13 cellular contexts compared by ENCODE assay signal in the genomic region with DNA sequence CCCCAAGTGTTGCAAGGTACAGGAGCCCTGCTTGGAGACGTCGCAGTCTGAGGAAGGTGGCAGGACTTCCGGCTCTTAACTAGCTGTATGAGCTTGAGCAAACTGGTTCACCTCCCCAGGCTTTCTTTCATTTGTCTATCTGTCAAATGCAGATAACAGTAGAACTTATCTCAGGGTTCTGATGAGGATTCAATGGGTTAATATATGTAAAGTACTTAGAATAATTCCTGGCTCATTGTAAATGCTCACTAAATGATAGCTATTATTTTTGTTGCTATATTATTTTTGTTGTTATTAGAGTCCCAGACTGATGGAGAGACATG.
DNase-seq lines count a peak whose midpoint lies in the region; ATAC-seq and TF ChIP-seq lines count a peak whose summit lies in the region.
"Had no signal": no experiment of that assay in that cellular context is flagged by ENCODE, and none has a peak within 500 bp of the region (broad histone marks: within the 10 kb centered on the region; RNA-seq: fewer than 3 reads in every experiment).

No MANE protein-coding gene starts in this region.

- DNase-seq in HFFc6 = no peak
- DNase-seq in stomach = no peak
- no peak for DNase-seq in T-helper 1 cell
- DNase-seq: activated CD4-positive, alpha-beta T cell treated with anti-CD3 and anti-CD28 coated beads for 36 hours; DMS79; SW 1271 had no signal

- H3K27ac ChIP-seq in cingulate gyrus (ENCODE audit: low read depth, low read length) (peak overlapping the region; percentile 99), mucosa of rectum (ENCODE audit: low read depth in 2 of 2, low read length in 2 of 2) (peak overlapping the region; percentile 73 to 77), stomach (peak overlapping the region; percentile 67 to 88 (median 80))
- H3K27ac ChIP-seq: HL-60 had no signal

- H3K36me3 ChIP-seq in mucosa of rectum (ENCODE audit: control insufficient read depth in 2 of 2, insufficient read depth in 2 of 2, low read length in 2 of 2) = peaks cover 0 to 3% of the 10 kb centered on the region in 2 donors
- peaks cover 0 to 17% (median 2%) of the 10 kb centered on the region in 4 donors for H3K36me3 ChIP-seq in stomach

- peak overlapping the region; percentile 61 for H3K4me3 Mint-ChIP-seq in HFFc6
- H3K4me3 Mint-ChIP-seq: activated CD4-positive, alpha-beta T cell treated with anti-CD3 and anti-CD28 coated beads for 36 hours; activated T-helper 1 cell treated with anti-CD3 and anti-CD28 coated beads, Interleukin-12 subunit alpha, Interleukin-12 subunit beta, Interleukin-2, Interleukin-4 antibody, amounts not matched to agents 30 ng/mL and 10 ng/mL and 1 ng/mL, durations not matched to agents 14 hours and 24 hours and 36 hours had no signal

- no peak for TF ChIP-seq EP300 in stomach (IDR thresholded peaks at IDR 0.05)

- H3K9me3 Mint-ChIP-seq in HFFc6 = no peaks in the 10 kb centered on the region
- H3K9me3 Mint-ChIP-seq: activated T-helper 1 cell treated with anti-CD3 and anti-CD28 coated beads, Interleukin-12 subunit alpha, Interleukin-12 subunit beta, Interleukin-2, Interleukin-4 antibody, amounts not matched to agents 30 ng/mL and 10 ng/mL and 1 ng/mL, durations not matched to agents 14 hours and 24 hours and 36 hours had no signal

- H3K4me3 ChIP-seq in mucosa of rectum (ENCODE audit: low read length in 2 of 2) = no peak overlapping the region
- no peak overlapping the region for H3K4me3 ChIP-seq in stomach

- H3K27me3 Mint-ChIP-seq in HFFc6 (ENCODE audit: insufficient read depth) = peaks cover 10% of the 10 kb centered on the region

- H3K27ac Mint-ChIP-seq in HFFc6 = peak overlapping the region; percentile 98
- H3K27ac Mint-ChIP-seq: activated CD4-positive, alpha-beta T cell treated with anti-CD3 and anti-CD28 coated beads for 36 hours; activated T-helper 1 cell treated with anti-CD3 and anti-CD28 coated beads, Interleukin-12 subunit alpha, Interleukin-12 subunit beta, Interleukin-2, Interleukin-4 antibody, amounts not matched to agents 30 ng/mL and 10 ng/mL and 1 ng/mL, durations not matched to agents 14 hours and 24 hours and 36 hours had no signal

- H3K36me3 Mint-ChIP-seq in HFFc6 (ENCODE audit: low read depth) = peaks cover 36% of the 10 kb centered on the region

- H3K4me1 ChIP-seq in mucosa of rectum (ENCODE audit: control insufficient read depth in 2 of 2, insufficient read depth in 2 of 2, low read length in 2 of 2) (peaks cover 9 to 30% of the 10 kb centered on the region in 2 donors), stomach (peaks cover 6 to 60% (median 50%) of the 10 kb centered on the region in 4 donors)

- no peak overlapping the region for H3K9ac ChIP-seq in mucosa of rectum (ENCODE audit: low read depth in 1 of 2, low read length in 2 of 2)

- intact Hi-C loops in stomach (cut with DNase I; ENCODE audit: low total_unique reads) = no loop called here

- 42 to 74% (median 52%) methylated on average over 3 of the region's 3 CpGs for WGBS in stomach, 5 donors

- no peaks in the 10 kb centered on the region for H3K27me3 ChIP-seq in mucosa of rectum (ENCODE audit: control insufficient read depth in 2 of 2, insufficient read depth in 2 of 2, low read length in 2 of 2)
- H3K27me3 ChIP-seq in stomach = no peaks in the 10 kb centered on the region

- TF ChIP-seq POLR2A in stomach (IDR thresholded peaks at IDR 0.05) = no peak

- H3K4me1 Mint-ChIP-seq in HFFc6 (ENCODE audit: low read depth) = peaks cover 87% of the 10 kb centered on the region
- H3K4me1 Mint-ChIP-seq: activated CD4-positive, alpha-beta T cell treated with anti-CD3 and anti-CD28 coated beads for 36 hours had no signal

- H3K9me3 ChIP-seq in mucosa of rectum (ENCODE audit: control insufficient read depth in 2 of 2, low read length in 2 of 2) = no peaks in the 10 kb centered on the region
- H3K9me3 ChIP-seq in stomach = no peaks in the 10 kb centered on the region

- ATAC-seq in GM19023 (IDR thresholded peaks at IDR 0.05; ENCODE audit: unreplicated experiment) = no peak
- ATAC-seq in HG03095 (IDR thresholded peaks at IDR 0.05; ENCODE audit: unreplicated experiment) = no peak
- no peak for ATAC-seq in HG02623 (IDR thresholded peaks at IDR 0.05; ENCODE audit: unreplicated experiment)
- ATAC-seq: activated CD4-positive, alpha-beta T cell treated with anti-CD3 and anti-CD28 coated beads for 36 hours had no signal

- TF ChIP-seq CTCF in HFFc6 (IDR thresholded peaks at IDR 0.05) = no peak
- no peak for TF ChIP-seq CTCF in stomach (IDR thresholded peaks at IDR 0.05)
